ENCODE assay signal across 1 cellular context in the genomic region with DNA sequence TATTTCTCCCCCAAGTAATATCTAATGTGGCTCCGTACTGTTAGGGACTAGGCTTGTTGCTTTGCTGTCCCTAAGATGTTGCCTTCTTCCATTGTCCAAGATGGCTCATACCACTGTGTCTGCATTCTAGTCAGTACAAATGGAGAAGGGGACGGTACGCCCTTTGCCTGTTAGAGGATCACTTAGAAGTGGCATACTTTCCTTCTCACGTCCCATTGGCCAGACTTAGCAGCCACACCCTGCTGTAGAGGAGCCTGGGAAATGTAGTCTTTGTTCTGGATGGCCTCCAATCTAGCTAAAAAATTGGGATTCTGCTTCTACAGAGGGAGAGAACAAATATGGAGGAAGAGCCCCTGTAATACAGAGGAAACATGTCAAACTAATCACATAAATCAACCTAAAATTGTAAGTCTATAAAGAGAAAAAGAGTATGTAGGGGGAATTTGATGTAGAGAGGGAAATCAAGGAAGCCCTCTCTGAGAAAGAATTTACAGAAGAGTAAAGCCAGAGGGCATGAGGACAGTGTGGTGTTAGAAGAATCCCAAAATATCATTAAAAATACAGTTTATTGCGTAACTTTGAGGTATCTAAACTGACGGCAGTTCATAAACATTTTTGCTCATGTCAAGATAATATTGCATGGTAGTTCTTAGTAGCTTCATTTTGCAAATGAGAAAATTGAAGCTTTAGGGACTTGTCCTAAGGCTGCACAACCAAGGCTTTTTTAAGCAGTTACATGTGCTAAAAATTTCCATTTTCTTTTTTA.
TF ChIP-seq lines count a peak whose summit lies in the region.

No MANE protein-coding gene starts in this region.

TF ChIP-seq in SK-N-SH, 30 proteins besides CTCF, POLR2A, EP300 and RAD21 (continued from another document):
- TF ChIP-seq, protein P1, sequence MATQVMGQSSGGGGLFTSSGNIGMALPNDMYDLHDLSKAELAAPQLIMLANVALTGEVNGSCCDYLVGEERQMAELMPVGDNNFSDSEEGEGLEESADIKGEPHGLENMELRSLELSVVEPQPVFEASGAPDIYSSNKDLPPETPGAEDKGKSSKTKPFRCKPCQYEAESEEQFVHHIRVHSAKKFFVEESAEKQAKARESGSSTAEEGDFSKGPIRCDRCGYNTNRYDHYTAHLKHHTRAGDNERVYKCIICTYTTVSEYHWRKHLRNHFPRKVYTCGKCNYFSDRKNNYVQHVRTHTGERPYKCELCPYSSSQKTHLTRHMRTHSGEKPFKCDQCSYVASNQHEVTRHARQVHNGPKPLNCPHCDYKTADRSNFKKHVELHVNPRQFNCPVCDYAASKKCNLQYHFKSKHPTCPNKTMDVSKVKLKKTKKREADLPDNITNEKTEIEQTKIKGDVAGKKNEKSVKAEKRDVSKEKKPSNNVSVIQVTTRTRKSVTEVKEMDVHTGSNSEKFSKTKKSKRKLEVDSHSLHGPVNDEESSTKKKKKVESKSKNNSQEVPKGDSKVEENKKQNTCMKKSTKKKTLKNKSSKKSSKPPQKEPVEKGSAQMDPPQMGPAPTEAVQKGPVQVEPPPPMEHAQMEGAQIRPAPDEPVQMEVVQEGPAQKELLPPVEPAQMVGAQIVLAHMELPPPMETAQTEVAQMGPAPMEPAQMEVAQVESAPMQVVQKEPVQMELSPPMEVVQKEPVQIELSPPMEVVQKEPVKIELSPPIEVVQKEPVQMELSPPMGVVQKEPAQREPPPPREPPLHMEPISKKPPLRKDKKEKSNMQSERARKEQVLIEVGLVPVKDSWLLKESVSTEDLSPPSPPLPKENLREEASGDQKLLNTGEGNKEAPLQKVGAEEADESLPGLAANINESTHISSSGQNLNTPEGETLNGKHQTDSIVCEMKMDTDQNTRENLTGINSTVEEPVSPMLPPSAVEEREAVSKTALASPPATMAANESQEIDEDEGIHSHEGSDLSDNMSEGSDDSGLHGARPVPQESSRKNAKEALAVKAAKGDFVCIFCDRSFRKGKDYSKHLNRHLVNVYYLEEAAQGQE (IDR thresholded peaks at IDR 0.05; ENCODE audit: low read depth, low read length), result no peak
- TF ChIP-seq FOXJ3 (CRISPR knock-in tag; IDR thresholded peaks at IDR 0.05) (no peak), TEAD4 (IDR thresholded peaks at IDR 0.05; ENCODE audit: borderline replicate concordance, insufficient read depth) (no peak), FOXM1 (IDR thresholded peaks at IDR 0.05; ENCODE audit: low read depth) (no peak), RCOR1 (IDR thresholded peaks at IDR 0.05; ENCODE audit: low read length) (no peak)
- TF ChIP-seq, protein P2, sequence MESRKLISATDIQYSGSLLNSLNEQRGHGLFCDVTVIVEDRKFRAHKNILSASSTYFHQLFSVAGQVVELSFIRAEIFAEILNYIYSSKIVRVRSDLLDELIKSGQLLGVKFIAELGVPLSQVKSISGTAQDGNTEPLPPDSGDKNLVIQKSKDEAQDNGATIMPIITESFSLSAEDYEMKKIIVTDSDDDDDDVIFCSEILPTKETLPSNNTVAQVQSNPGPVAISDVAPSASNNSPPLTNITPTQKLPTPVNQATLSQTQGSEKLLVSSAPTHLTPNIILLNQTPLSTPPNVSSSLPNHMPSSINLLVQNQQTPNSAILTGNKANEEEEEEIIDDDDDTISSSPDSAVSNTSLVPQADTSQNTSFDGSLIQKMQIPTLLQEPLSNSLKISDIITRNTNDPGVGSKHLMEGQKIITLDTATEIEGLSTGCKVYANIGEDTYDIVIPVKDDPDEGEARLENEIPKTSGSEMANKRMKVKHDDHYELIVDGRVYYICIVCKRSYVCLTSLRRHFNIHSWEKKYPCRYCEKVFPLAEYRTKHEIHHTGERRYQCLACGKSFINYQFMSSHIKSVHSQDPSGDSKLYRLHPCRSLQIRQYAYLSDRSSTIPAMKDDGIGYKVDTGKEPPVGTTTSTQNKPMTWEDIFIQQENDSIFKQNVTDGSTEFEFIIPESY (IDR thresholded peaks at IDR 0.05; ENCODE audit: borderline replicate concordance, low read depth), result no peak
- TF ChIP-seq, protein P3, sequence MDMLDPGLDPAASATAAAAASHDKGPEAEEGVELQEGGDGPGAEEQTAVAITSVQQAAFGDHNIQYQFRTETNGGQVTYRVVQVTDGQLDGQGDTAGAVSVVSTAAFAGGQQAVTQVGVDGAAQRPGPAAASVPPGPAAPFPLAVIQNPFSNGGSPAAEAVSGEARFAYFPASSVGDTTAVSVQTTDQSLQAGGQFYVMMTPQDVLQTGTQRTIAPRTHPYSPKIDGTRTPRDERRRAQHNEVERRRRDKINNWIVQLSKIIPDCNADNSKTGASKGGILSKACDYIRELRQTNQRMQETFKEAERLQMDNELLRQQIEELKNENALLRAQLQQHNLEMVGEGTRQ (IDR thresholded peaks at IDR 0.05; ENCODE audit: borderline replicate concordance, low read depth, low read length), result no peak
- TF ChIP-seq, protein P4, sequence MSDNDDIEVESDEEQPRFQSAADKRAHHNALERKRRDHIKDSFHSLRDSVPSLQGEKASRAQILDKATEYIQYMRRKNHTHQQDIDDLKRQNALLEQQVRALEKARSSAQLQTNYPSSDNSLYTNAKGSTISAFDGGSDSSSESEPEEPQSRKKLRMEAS (IDR thresholded peaks at IDR 0.05; ENCODE audit: low read depth), result no peak
TF ChIP-seq in SK-N-SH: peak in this region for 0.
